22 cellular contexts compared by ENCODE assay signal in genomic region chr6:43290905-43291355, GRCh38. TPM values are rescaled to one million over a fixed set of nuclear protein-coding genes. Genes with fewer than 3 reads are reported as not detected.
"Had no signal": no experiment of that assay in that cellular context is flagged by ENCODE, and none has a peak within 500 bp of the region (broad histone marks: within the 10 kb centered on the region; RNA-seq: fewer than 3 reads in every experiment).

No MANE protein-coding gene starts in this region.

- DNase-seq: activated CD4-positive, alpha-beta T cell treated with anti-CD3 and anti-CD28 coated beads, Interleukin-2, amount 50 U/mL, for 1 hour; activated naive CD4-positive, alpha-beta T cell treated with anti-CD3 and anti-CD28 coated beads for 36 hours; activated naive CD8-positive, alpha-beta T cell treated with anti-CD3 and anti-CD28 coated beads, Interleukin-2, amount 50 U/mL, for 24 hours; endodermal cell; heart right ventricle; left ventricle myocardium superior; stimulated activated CD4-positive, alpha-beta T cell treated with anti-CD3 and anti-CD28 coated beads, Interleukin-15, amount 100 ng/mL, for 24 hours; stimulated activated CD4-positive, alpha-beta T cell treated with anti-CD3 and anti-CD28 coated beads, Interleukin-4, amount 100 ng/mL, for 1 hour; stimulated activated naive CD4-positive, alpha-beta T cell had no signal

- H3K9me3 ChIP-seq: gastroesophageal sphincter, heart right ventricle, tibial nerve had no signal

- H3K4me3 ChIP-seq: dorsolateral prefrontal cortex, gastroesophageal sphincter, heart right ventricle, neural progenitor cell, tibial nerve had no signal

- H3K27me3 ChIP-seq: tibial nerve had no signal

- H2AFZ ChIP-seq: neural progenitor cell, parathyroid adenoma had no signal

- H3K4me2 ChIP-seq: neural progenitor cell had no signal

- H3K4me1 ChIP-seq: gastroesophageal sphincter, heart right ventricle, neural progenitor cell, parathyroid adenoma, tibial nerve had no signal

- H3K27ac ChIP-seq: dorsolateral prefrontal cortex, gastroesophageal sphincter, heart right ventricle, neural progenitor cell, parathyroid adenoma, tibial nerve had no signal

- H3K36me3 ChIP-seq: gastroesophageal sphincter, heart right ventricle, neural progenitor cell, tibial nerve had no signal

- ATAC-seq: activated naive CD8-positive, alpha-beta T cell treated with anti-CD3 and anti-CD28 coated beads, Interleukin-2, amount 50 U/mL, for 24 hours; gastroesophageal sphincter; heart right ventricle; left ventricle myocardium superior had no signal

- H3K79me2 ChIP-seq: parathyroid adenoma had no signal

- H3K9ac ChIP-seq: neural progenitor cell, parathyroid adenoma had no signal

- FAIRE-seq: astrocyte, islet of Langerhans had no signal

RNA-seq across cellular contexts. Expression of gene SLC22A7, which starts 7.1 kb away (rescaled TPM):
- total RNA-seq: activated CD8-positive, alpha-beta memory T cell treated with anti-CD3 and anti-CD28 coated beads for 36 hours; activated naive CD4-positive, alpha-beta T cell treated with anti-CD3 and anti-CD28 coated beads for 36 hours; astrocyte; endodermal cell; epithelial cell of proximal tubule; gastroesophageal sphincter; left ventricle myocardium superior; mesenteric fat pad; renal cortical epithelial cell; SK-MEL-5; subcutaneous adipose tissue; tibial nerve had no signal

RNA-seq across cellular contexts. Expression of gene CRIP3, which starts 17.7 kb away (rescaled TPM):
- total RNA-seq: astrocyte, epithelial cell of proximal tubule, gastroesophageal sphincter, SK-MEL-5 had no signal

RNA-seq across cellular contexts. Expression of gene TTBK1, which starts 47.6 kb away (rescaled TPM):
- total RNA-seq: SK-MEL-5, subcutaneous adipose tissue, tibial nerve had no signal
